Comparison of ENCODE assay signal across 11 cellular contexts in genomic region chr1:92004129-92004528, GRCh38. TPM values are rescaled to one million over a fixed set of nuclear protein-coding genes. Genes with fewer than 3 reads are reported as not detected.
"Had no signal": no experiment of that assay in that cellular context is flagged by ENCODE, and none has a peak within 500 bp of the region (broad histone marks: within the 10 kb centered on the region; RNA-seq: fewer than 3 reads in every experiment).

No MANE protein-coding gene starts in this region.

- H3K36me3 ChIP-seq: HAP-1 had no signal

- H3K27ac ChIP-seq: GM23248, HL-60 had no signal

- H3K9ac ChIP-seq: GM23248 had no signal

- H3K4me1 ChIP-seq: HAP-1 had no signal

- H3K9me3 ChIP-seq: HAP-1 had no signal

- ATAC-seq: HCT116 had no signal

- H3K4me3 ChIP-seq: GM23248, HAP-1 had no signal

- DNase-seq: GM23248, GOT3, H7, HFFc6, KG1 had no signal

- H2AFZ ChIP-seq: GM23248 had no signal

RNA-seq across cellular contexts. Expression of gene EPHX4, which starts 25.7 kb away (rescaled TPM):
- total RNA-seq: GM23248 had no signal
- polyA plus RNA-seq: GM23248, IgD-negative memory B cell had no signal

RNA-seq across cellular contexts. Expression of gene BRDT, which starts 54.9 kb away (rescaled TPM):
- total RNA-seq: GM23248, H4, HFFc6, HT1080 had no signal
- polyA plus RNA-seq: GM23248, IgD-negative memory B cell had no signal
